ENCODE assay signal across 8 cellular contexts in genomic region chr15:93088200-93088980, GRCh38. TPM values are rescaled to one million over a fixed set of nuclear protein-coding genes. Genes with fewer than 3 reads are reported as not detected.
DNase-seq lines count a peak whose midpoint lies in the region; ATAC-seq and TF ChIP-seq lines count a peak whose summit lies in the region.

No MANE protein-coding gene starts in this region.

- H3K36me3 ChIP-seq in HCT116 (ENCODE audit: control insufficient read depth in 1 of 2, insufficient read depth in 2 of 2, low read length in 2 of 2), result no peaks in the 10 kb centered on the region
- no peaks in the 10 kb centered on the region for H3K36me3 ChIP-seq in duodenal mucosa (ENCODE audit: control insufficient read depth in 1 of 2, insufficient read depth in 2 of 2, low read length in 2 of 2)
- H3K36me3 ChIP-seq in mucosa of descending colon (ENCODE audit: low read depth), result no peaks in the 10 kb centered on the region
- no peaks in the 10 kb centered on the region for H3K36me3 ChIP-seq in aorta (ENCODE audit: control insufficient read depth in 1 of 2, insufficient read depth in 2 of 2, low read length in 1 of 2)

- DNase-seq in EH (ENCODE audit: low read depth), result peak; percentile 5
- no peak for DNase-seq in HCT116 (ENCODE audit: low read depth, low spot score)
- peak; percentile 28 for DNase-seq in RWPE1 (ENCODE audit: low spot score)
- DNase-seq in mucosa of descending colon, result no peak
- DNase-seq in aorta, result peak; percentile 59 to 83

- no peaks in the 10 kb centered on the region for H4K20me1 ChIP-seq in HCT116 (ENCODE audit: insufficient read depth)

- H3K9me3 ChIP-seq in HCT116 (ENCODE audit: control insufficient read depth in 1 of 2, insufficient read depth in 1 of 2, low read depth in 1 of 2, low read length in 2 of 2) (no peaks in the 10 kb centered on the region), duodenal mucosa (ENCODE audit: control insufficient read depth in 1 of 2, low read length in 2 of 2) (no peaks in the 10 kb centered on the region), mucosa of descending colon (no peaks in the 10 kb centered on the region), aorta (ENCODE audit: control insufficient read depth, low read length) (no peaks in the 10 kb centered on the region)

- H3K4me1 ChIP-seq in HCT116 (ENCODE audit: control insufficient read depth in 1 of 2, insufficient read depth in 2 of 2, low read length in 2 of 2) (peaks cover 0 to 5% of the 10 kb centered on the region in 2 experiments; a peak in 1 of 4 replicates), duodenal mucosa (ENCODE audit: control insufficient read depth in 1 of 2, insufficient read depth in 2 of 2, low read length in 2 of 2) (peaks cover 0 to 4% of the 10 kb centered on the region in 2 donors), mucosa of descending colon (ENCODE audit: low read depth) (peaks cover 14% of the 10 kb centered on the region), aorta (ENCODE audit: control insufficient read depth in 1 of 2, insufficient read depth in 2 of 2, low read length in 2 of 2) (no peaks in the 10 kb centered on the region)

- BruUV-seq in HCT116 (replicated peaks; lab: Mats Ljungman, UMichigan), result no TSS peak

- H3K27me3 ChIP-seq in HCT116 (ENCODE audit: insufficient read depth, low read length) (peaks cover 35% of the 10 kb centered on the region), duodenal mucosa (ENCODE audit: control insufficient read depth in 1 of 2, insufficient read depth in 2 of 2, low read length in 2 of 2) (peaks cover 60 to 65% of the 10 kb centered on the region in 2 donors), aorta (ENCODE audit: control insufficient read depth in 1 of 2, insufficient read depth in 2 of 2, low read length in 1 of 2) (no peaks in the 10 kb centered on the region)

- POLR2A ChIA-PET in HCT116 (lab: Charles Lee), result no interaction called here
- POLR2A ChIA-PET in RWPE1 (lab: Yijun Ruan, JAX; ENCODE audit: low non-redundant PET), result no interaction called here

- WGBS in aorta, 2 donors, result 0% methylated on average over 54 to 85 of the region's 85 CpGs

- no peak overlapping the region for H3K27ac ChIP-seq in HCT116 (ENCODE audit: low read depth, low read length)
- no peak overlapping the region for H3K27ac ChIP-seq in RWPE1
- no peak overlapping the region for H3K27ac ChIP-seq in duodenal mucosa (ENCODE audit: low read depth, low read length)
- H3K27ac ChIP-seq in aorta (ENCODE audit: low read depth in 1 of 2, low read length in 2 of 2), result no peak overlapping the region

- H3K79me2 ChIP-seq in HCT116 (ENCODE audit: insufficient read depth, low read length), result no peaks in the 10 kb centered on the region

- CTCF ChIA-PET in HCT116 (lab: Charles Lee) (interaction anchor here (0.8 to 2.1 kb wide), 8 partner anchors 11 to 1031 kb away, joined by 4 to 15 read pairs (median 8); no protein-coding TSS in a partner anchor), RWPE1 (lab: Yijun Ruan, JAX) (interaction anchor here (0.5 to 2.0 kb wide), 20 partner anchors 9 to 1031 kb away, joined by 3 to 22 read pairs (median 3); no protein-coding TSS in a partner anchor)

- intact Hi-C loops in HCT116 (cut with micrococcal nuclease) (loop anchor here (10.0 kb wide), 1 partner anchor 886 kb away; no protein-coding TSS in a partner anchor), mucosa of descending colon (cut with DNase I, micrococcal nuclease) (no loop called here), aorta (cut with DNase I) (no loop called here)

- no peak overlapping the region for H3K4me2 ChIP-seq in HCT116 (ENCODE audit: low read length)

- no peak for TF ChIP-seq CTCF in HCT116 (IDR thresholded peaks at IDR 0.05 in 2 of 3, conservative IDR thresholded peaks at IDR 0.05 in 1 of 3; ENCODE audit: borderline replicate concordance in 1 of 3, insufficient read depth in 1 of 3, low read depth in 2 of 3, low read length in 2 of 3)
- peak; percentile 46 for TF ChIP-seq CTCF in RWPE1 (conservative IDR thresholded peaks at IDR 0.05; ENCODE audit: low read depth)
- TF ChIP-seq CTCF in mucosa of descending colon (IDR thresholded peaks at IDR 0.05), result no peak

- TF ChIP-seq RAD21 in HCT116 (IDR thresholded peaks at IDR 0.05; ENCODE audit: low read depth), result no peak

- ATAC-seq in HCT116 (peak; percentile 23), mucosa of descending colon (peak; percentile 55), aorta (ENCODE audit: low FRiP score) (peak; percentile 56), GM18867 (IDR thresholded peaks at IDR 0.05; ENCODE audit: unreplicated experiment) (no peak), GM19023 (IDR thresholded peaks at IDR 0.05; ENCODE audit: unreplicated experiment) (no peak)

- H3K9ac ChIP-seq in HCT116 (ENCODE audit: low read length) (no peak overlapping the region), duodenal mucosa (ENCODE audit: low read depth in 1 of 2, low read length in 2 of 2) (no peak overlapping the region)

- H3K9me2 ChIP-seq in HCT116 (ENCODE audit: insufficient read depth), result no peaks in the 10 kb centered on the region

- H3K4me3 ChIP-seq in HCT116 (replicated peaks in 1 of 2; ENCODE audit: low read depth in 1 of 2, low read length in 2 of 2) (no peak overlapping the region), duodenal mucosa (ENCODE audit: low read depth in 1 of 2, low read length in 2 of 2) (peak overlapping the region; percentile 30 to 45), mucosa of descending colon (no peak overlapping the region), aorta (ENCODE audit: low read length in 2 of 2) (peak overlapping the region; percentile 35 to 63)

- H2AFZ ChIP-seq in HCT116 (ENCODE audit: low read depth, low read length, poor library complexity, severe bottlenecking), result no peak overlapping the region

- RAD21 ChIA-PET in HCT116 (lab: Charles Lee; ENCODE audit: low non-redundant PET in 1 of 2, low total read pairs in 2 of 2, uncharacterized antibody in 2 of 2, unreplicated experiment in 2 of 2), result interaction anchor here in 1 of 2 experiments (1.2 kb wide), 1 partner anchor 1032 kb away, joined by 6 read pairs; no protein-coding TSS in a partner anchor

- TF ChIP-seq POLR2A in HCT116 (IDR thresholded peaks at IDR 0.05; ENCODE audit: borderline replicate concordance, extremely low read depth, insufficient read depth, insufficient read length), result no peak

TF ChIP-seq in HCT116, 20 proteins besides CTCF, POLR2A, EP300 and RAD21:
- TF ChIP-seq CEBPB (IDR thresholded peaks at IDR 0.05; ENCODE audit: low read depth), result no peak
- TF ChIP-seq FOSL1 (IDR thresholded peaks at IDR 0.05; ENCODE audit: low read depth), result no peak

RNA-seq across cellular contexts. Expression of gene RGMA, which starts 0.6 kb away (rescaled TPM):
- total RNA-seq in HCT116 (2021; ENCODE audit: unreplicated experiment), result 5.5 TPM
- 2.7 and 3.4 TPM in 2 replicates for polyA plus RNA-seq in HCT116 (2012)
- 10 to 100 TPM in 2 of 3 donors, 1 to 10 TPM in 1; 2.8 to 88.4 (median 10.6) TPM for total RNA-seq in mucosa of descending colon
- total RNA-seq in aorta, result 10 to 100 TPM; 25.3 to 50.3 TPM
- polyA plus RNA-seq in aorta, result 10 to 100 TPM in 1 of 2 donors, 1 to 10 TPM in 1; 4.4 to 13.4 TPM

Comparison
In these comparisons a context has a peak if more than half of its experiments do, and no peak if none do; other contexts are left out.
1. DNase-seq: peak in EH (single experiment), RWPE1 (single experiment) and aorta (2 of 2); none in HCT116 (single experiment) and mucosa of descending colon (0 of 3).
2. ATAC-seq: peak in HCT116 (single experiment), mucosa of descending colon (single experiment) and aorta (single experiment); none in GM18867 (single experiment) and GM19023 (single experiment).
3. H3K4me3 ChIP-seq: peak in duodenal mucosa (2 of 2) and aorta (2 of 2); none in HCT116 (0 of 2) and mucosa of descending colon (single experiment).